ENCODE assay signal across 13 cellular contexts in the genomic region with DNA sequence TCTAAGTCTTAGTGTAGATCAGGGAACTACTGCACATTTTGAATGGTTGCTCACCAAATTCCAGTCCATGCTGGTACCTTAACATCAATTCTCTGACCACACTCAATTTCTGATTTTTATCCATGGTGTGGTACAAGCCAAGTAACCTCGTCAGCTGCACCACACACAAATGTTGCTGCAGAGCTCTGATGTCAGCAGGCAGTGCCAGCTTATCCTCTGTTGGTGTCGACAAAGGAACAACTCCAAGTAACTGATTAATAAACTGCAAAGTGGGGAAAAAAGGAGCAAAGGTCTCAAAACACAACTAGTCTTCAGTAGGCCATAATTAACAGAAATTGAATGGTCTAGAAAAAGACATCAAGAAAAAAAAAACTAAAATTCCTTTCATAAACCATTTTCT. TPM values are rescaled to one million over a fixed set of nuclear protein-coding genes. Genes with fewer than 3 reads are reported as not detected.
DNase-seq lines count a peak whose midpoint lies in the region; ATAC-seq and TF ChIP-seq lines count a peak whose summit lies in the region.
"Had no signal": no experiment of that assay in that cellular context is flagged by ENCODE, and none has a peak within 500 bp of the region (broad histone marks: within the 10 kb centered on the region; RNA-seq: fewer than 3 reads in every experiment).

No MANE protein-coding gene starts in this region.

- H3K9me3 Mint-ChIP-seq in T-helper 1 cell treated with Interleukin-12 subunit alpha and Interleukin-12 subunit beta and Interleukin-4 antibody, amounts not matched to agents 30 μg/mL and 1 μg/mL, for 36 hours: no peaks in the 10 kb centered on the region
- H3K9me3 Mint-ChIP-seq in activated naive CD4-positive, alpha-beta T cell treated with anti-CD3 and anti-CD28 coated beads, Interleukin-2, amount 10 ng/mL, durations not matched to agents 7 days and 5 days: no peaks in the 10 kb centered on the region
- H3K9me3 Mint-ChIP-seq in activated naive CD4-positive, alpha-beta T cell treated with anti-CD3 and anti-CD28 coated beads, Interleukin-2, amount 50 U/mL, for 72 hours: no peaks in the 10 kb centered on the region
- H3K9me3 Mint-ChIP-seq in glutamatergic neuron (ENCODE audit: unreplicated experiment) (no peaks in the 10 kb centered on the region), nephron progenitor cell (no peaks in the 10 kb centered on the region)
- H3K9me3 Mint-ChIP-seq: CD4-positive, CD25-positive, alpha-beta regulatory T cell; GM23338 had no signal

- H3K27ac Mint-ChIP-seq in T-helper 1 cell treated with Interleukin-12 subunit alpha and Interleukin-12 subunit beta and Interleukin-4 antibody, amounts not matched to agents 30 μg/mL and 1 μg/mL, for 36 hours: peak overlapping the region; percentile 9
- peak overlapping the region; percentile 17 for H3K27ac Mint-ChIP-seq in activated naive CD4-positive, alpha-beta T cell treated with anti-CD3 and anti-CD28 coated beads, Interleukin-2, amount 10 ng/mL, durations not matched to agents 7 days and 5 days
- H3K27ac Mint-ChIP-seq in activated naive CD4-positive, alpha-beta T cell treated with anti-CD3 and anti-CD28 coated beads, Interleukin-2, amount 50 U/mL, for 72 hours: peak overlapping the region in 1 of 2 donors; percentile 44
- peak overlapping the region; percentile 50 for H3K27ac Mint-ChIP-seq in glutamatergic neuron (ENCODE audit: unreplicated experiment)
- H3K27ac Mint-ChIP-seq in nephron progenitor cell: peak overlapping the region; percentile 48
- H3K27ac Mint-ChIP-seq: GM23338 had no signal

- CTCF ChIA-PET in activated naive CD4-positive, alpha-beta T cell treated with anti-CD3 and anti-CD28 coated beads, Interleukin-2, amount 10 ng/mL, durations not matched to agents 7 days and 5 days (lab: Charles Lee): interaction anchor here (0.9 kb wide), 1 partner anchor 9 kb away, joined by 5 read pairs; no protein-coding TSS in a partner anchor

- H3K4me1 Mint-ChIP-seq in T-helper 1 cell treated with Interleukin-12 subunit alpha and Interleukin-12 subunit beta and Interleukin-4 antibody, amounts not matched to agents 30 μg/mL and 1 μg/mL, for 36 hours (ENCODE audit: low read depth): no peaks in the 10 kb centered on the region
- no peaks in the 10 kb centered on the region for H3K4me1 Mint-ChIP-seq in activated naive CD4-positive, alpha-beta T cell treated with anti-CD3 and anti-CD28 coated beads, Interleukin-2, amount 10 ng/mL, durations not matched to agents 7 days and 5 days
- H3K4me1 Mint-ChIP-seq in glutamatergic neuron (ENCODE audit: low read depth, unreplicated experiment) (no peaks in the 10 kb centered on the region), nephron progenitor cell (no peaks in the 10 kb centered on the region)
- H3K4me1 Mint-ChIP-seq: GM23338 had no signal

- no peak for ATAC-seq in activated naive CD4-positive, alpha-beta T cell treated with anti-CD3 and anti-CD28 coated beads, Interleukin-2, amount 50 U/mL, for 72 hours
- ATAC-seq in GM21529 (IDR thresholded peaks at IDR 0.05; ENCODE audit: unreplicated experiment): no peak
- ATAC-seq: GM12878, GM23338 had no signal

- H3K4me3 Mint-ChIP-seq in T-helper 1 cell treated with Interleukin-12 subunit alpha and Interleukin-12 subunit beta and Interleukin-4 antibody, amounts not matched to agents 30 μg/mL and 1 μg/mL, for 36 hours: no peak overlapping the region
- no peak overlapping the region for H3K4me3 Mint-ChIP-seq in activated naive CD4-positive, alpha-beta T cell treated with anti-CD3 and anti-CD28 coated beads, Interleukin-2, amount 10 ng/mL, durations not matched to agents 7 days and 5 days
- H3K4me3 Mint-ChIP-seq in glutamatergic neuron (ENCODE audit: unreplicated experiment) (no peak overlapping the region), nephron progenitor cell (no peak overlapping the region)
- H3K4me3 Mint-ChIP-seq: CD4-positive, CD25-positive, alpha-beta regulatory T cell; GM23338 had no signal

- H3K36me3 Mint-ChIP-seq in T-helper 1 cell treated with Interleukin-12 subunit alpha and Interleukin-12 subunit beta and Interleukin-4 antibody, amounts not matched to agents 30 μg/mL and 1 μg/mL, for 36 hours (ENCODE audit: low read depth): peaks cover 26% of the 10 kb centered on the region
- H3K36me3 Mint-ChIP-seq in activated naive CD4-positive, alpha-beta T cell treated with anti-CD3 and anti-CD28 coated beads, Interleukin-2, amount 10 ng/mL, durations not matched to agents 7 days and 5 days: peaks cover 36% of the 10 kb centered on the region
- peaks cover 0 to 7% of the 10 kb centered on the region in 2 donors for H3K36me3 Mint-ChIP-seq in activated naive CD4-positive, alpha-beta T cell treated with anti-CD3 and anti-CD28 coated beads, Interleukin-2, amount 50 U/mL, for 72 hours
- no peaks in the 10 kb centered on the region for H3K36me3 Mint-ChIP-seq in glutamatergic neuron (ENCODE audit: unreplicated experiment)
- peaks cover 57% of the 10 kb centered on the region for H3K36me3 Mint-ChIP-seq in nephron progenitor cell (ENCODE audit: low read depth)

- no peaks in the 10 kb centered on the region for H3K27me3 Mint-ChIP-seq in T-helper 1 cell treated with Interleukin-12 subunit alpha and Interleukin-12 subunit beta and Interleukin-4 antibody, amounts not matched to agents 30 μg/mL and 1 μg/mL, for 36 hours (ENCODE audit: low read depth)
- H3K27me3 Mint-ChIP-seq in activated naive CD4-positive, alpha-beta T cell treated with anti-CD3 and anti-CD28 coated beads, Interleukin-2, amount 10 ng/mL, durations not matched to agents 7 days and 5 days: no peaks in the 10 kb centered on the region
- H3K27me3 Mint-ChIP-seq in glutamatergic neuron (ENCODE audit: unreplicated experiment) (no peaks in the 10 kb centered on the region), nephron progenitor cell (ENCODE audit: low read depth, poor library complexity) (no peaks in the 10 kb centered on the region)
- H3K27me3 Mint-ChIP-seq: CD4-positive, CD25-positive, alpha-beta regulatory T cell had no signal

- TF ChIP-seq CTCF in glutamatergic neuron (IDR thresholded peaks at IDR 0.05; ENCODE audit: partially characterized antibody, unreplicated experiment): no peak
- no peak for TF ChIP-seq CTCF in nephron progenitor cell (IDR thresholded peaks at IDR 0.05)

- DNase-seq in T-helper 1 cell: no peak
- DNase-seq in activated naive CD4-positive, alpha-beta T cell treated with anti-CD3 and anti-CD28 coated beads, Interleukin-2, amount 10 ng/mL, durations not matched to agents 7 days and 5 days: no peak
- DNase-seq in activated naive CD4-positive, alpha-beta T cell treated with anti-CD3 and anti-CD28 coated beads, Interleukin-2, amount 50 U/mL, for 72 hours (ENCODE audit: low spot score in 2 of 2): no peak
- DNase-seq in glutamatergic neuron: no peak
- no peak for DNase-seq in nephron progenitor cell
- no peak for DNase-seq in AG08396 (ENCODE audit: low spot score)
- DNase-seq: CD4-positive, CD25-positive, alpha-beta regulatory T cell; DMS79; H7 had no signal

RNA-seq across cellular contexts. Expression of gene NAA25, which starts 47.5 kb away (rescaled TPM):
- total RNA-seq in activated naive CD4-positive, alpha-beta T cell treated with anti-CD3 and anti-CD28 coated beads, Interleukin-2, amount 50 U/mL, for 72 hours: 10 to 100 TPM; 61.2 to 63.5 TPM
- 34.8 TPM for total RNA-seq in glutamatergic neuron (ENCODE audit: unreplicated experiment)

RNA-seq across cellular contexts. Expression of gene ERP29, which starts 47.9 kb away (rescaled TPM):
- total RNA-seq in activated naive CD4-positive, alpha-beta T cell treated with anti-CD3 and anti-CD28 coated beads, Interleukin-2, amount 50 U/mL, for 72 hours: 10 to 100 TPM; 78.9 to 95.1 TPM
- 114 TPM for total RNA-seq in glutamatergic neuron (ENCODE audit: unreplicated experiment)

RNA-seq across cellular contexts. Expression of gene TMEM116, which starts 48.2 kb away (rescaled TPM):
- total RNA-seq in activated naive CD4-positive, alpha-beta T cell treated with anti-CD3 and anti-CD28 coated beads, Interleukin-2, amount 50 U/mL, for 72 hours: 10 to 100 TPM; 16.9 to 18.5 TPM
- 9.7 TPM for total RNA-seq in glutamatergic neuron (ENCODE audit: unreplicated experiment)
